ENCODE assay signal across 8 cellular contexts in genomic region chr7:39951156-39951942, GRCh38. TPM values are rescaled to one million over a fixed set of nuclear protein-coding genes. Genes with fewer than 3 reads are reported as not detected.
A peak's percentile ranks its signal among the peaks of the same experiment; 100 is the strongest.
DNase-seq lines count a peak whose midpoint lies in the region; ATAC-seq and TF ChIP-seq lines count a peak whose summit lies in the region.

No MANE protein-coding gene starts in this region.

- no TSS peak for BruUV-seq in Panc1 (replicated peaks; lab: Mats Ljungman, UMichigan)

- peak overlapping the region; percentile 95 for H3K27ac Mint-ChIP-seq in activated T-helper 17 cell treated with anti-CD3 and anti-CD28 coated beads, Interleukin-2, amount 50 U/mL, for 72 hours
- peak overlapping the region; percentile 99 for H3K27ac Mint-ChIP-seq in nephron progenitor cell
- peak overlapping the region; percentile 99 to 100 for H3K27ac Mint-ChIP-seq in stimulated activated naive CD8-positive, alpha-beta T cell treated with anti-CD3 and anti-CD28 coated beads, Interleukin-15, amount 100 ng/mL, for 72 hours

- H3K4me1 Mint-ChIP-seq in activated T-helper 17 cell treated with anti-CD3 and anti-CD28 coated beads, Interleukin-2, amount 50 U/mL, for 72 hours, result peaks cover 32% of the 10 kb centered on the region
- H3K4me1 Mint-ChIP-seq in nephron progenitor cell, result peaks cover 41% of the 10 kb centered on the region
- peaks cover 39% of the 10 kb centered on the region for H3K4me1 Mint-ChIP-seq in stimulated activated naive CD8-positive, alpha-beta T cell treated with anti-CD3 and anti-CD28 coated beads, Interleukin-15, amount 100 ng/mL, for 72 hours

- H3K4me1 ChIP-seq in Panc1 (ENCODE audit: control insufficient read depth, insufficient read depth, low read length), result peaks cover 22% of the 10 kb centered on the region

- H3K9me3 ChIP-seq in Panc1 (ENCODE audit: control insufficient read depth, insufficient read depth, low read depth, low read length), result no peaks in the 10 kb centered on the region

- TF ChIP-seq CTCF in BJ (IDR thresholded peaks at IDR 0.05; ENCODE audit: insufficient read depth, low read depth, low read length) (peak; percentile 48), Panc1 (IDR thresholded peaks at IDR 0.05) (peak; percentile 78), fibroblast of pulmonary artery (IDR thresholded peaks at IDR 0.05; ENCODE audit: low read length, missing control alignments) (peak; percentile 28), nephron progenitor cell (IDR thresholded peaks at IDR 0.05) (peak; percentile 20)

- in situ Hi-C loops in Panc1 (cut with HindIII; ENCODE audit: low pct_unique_long_range_greater_than_20kb, low sequenced_read_pairs), result no loop called here

- peak overlapping the region; percentile 65 for H3K4me3 ChIP-seq in BJ (ENCODE audit: low read depth, low read length)
- H3K4me3 ChIP-seq in Panc1 (ENCODE audit: low read depth in 2 of 2, low read length in 2 of 2), result peak overlapping the region; percentile 73 to 97
- peak overlapping the region; percentile 63 for H3K4me3 ChIP-seq in fibroblast of pulmonary artery (replicated peaks; ENCODE audit: low read depth, low read length)

- H3K4me3 Mint-ChIP-seq in activated T-helper 17 cell treated with anti-CD3 and anti-CD28 coated beads, Interleukin-2, amount 50 U/mL, for 72 hours, result peak overlapping the region; percentile 96
- H3K4me3 Mint-ChIP-seq in nephron progenitor cell, result peak overlapping the region; percentile 100
- H3K4me3 Mint-ChIP-seq in stimulated activated naive CD8-positive, alpha-beta T cell treated with anti-CD3 and anti-CD28 coated beads, Interleukin-15, amount 100 ng/mL, for 72 hours, result peak overlapping the region; percentile 98 to 100

- no peaks in the 10 kb centered on the region for H3K36me3 ChIP-seq in BJ (ENCODE audit: control insufficient read depth, insufficient read depth, low read length)
- H3K36me3 ChIP-seq in Panc1 (ENCODE audit: control insufficient read depth, insufficient read depth, low read length), result peaks cover 3% of the 10 kb centered on the region

- POLR2A ChIA-PET in BJ (lab: Charles Lee) (no interaction called here), Panc1 (lab: Charles Lee) (interaction anchor here (0.6 kb wide), 1 partner anchor 237 kb away, joined by 3 read pairs; no protein-coding TSS in a partner anchor)

- ATAC-seq in GM19035 (IDR thresholded peaks at IDR 0.05; ENCODE audit: unreplicated experiment), result peak; percentile 14
- peak; percentile 29 for ATAC-seq in HG03432 (IDR thresholded peaks at IDR 0.05; ENCODE audit: unreplicated experiment)
- ATAC-seq in Panc1, result peak; percentile 33
- ATAC-seq in activated T-helper 17 cell treated with anti-CD3 and anti-CD28 coated beads, Interleukin-2, amount 50 U/mL, for 72 hours (replicated peaks), result peak; percentile 5
- ATAC-seq in stimulated activated naive CD8-positive, alpha-beta T cell treated with anti-CD3 and anti-CD28 coated beads, Interleukin-15, amount 100 ng/mL, for 72 hours, result peak; percentile 53

- H3K27me3 ChIP-seq in BJ (ENCODE audit: control insufficient read depth, insufficient read depth, low read length) (no peaks in the 10 kb centered on the region), Panc1 (ENCODE audit: control insufficient read depth, insufficient read depth, low read length) (no peaks in the 10 kb centered on the region)

- H3K27me3 Mint-ChIP-seq in activated T-helper 17 cell treated with anti-CD3 and anti-CD28 coated beads, Interleukin-2, amount 50 U/mL, for 72 hours, result no peaks in the 10 kb centered on the region
- H3K27me3 Mint-ChIP-seq in nephron progenitor cell (ENCODE audit: low read depth, poor library complexity), result peaks cover 6% of the 10 kb centered on the region
- H3K27me3 Mint-ChIP-seq in stimulated activated naive CD8-positive, alpha-beta T cell treated with anti-CD3 and anti-CD28 coated beads, Interleukin-15, amount 100 ng/mL, for 72 hours, result no peaks in the 10 kb centered on the region

- H3K36me3 Mint-ChIP-seq in activated T-helper 17 cell treated with anti-CD3 and anti-CD28 coated beads, Interleukin-2, amount 50 U/mL, for 72 hours (ENCODE audit: low read depth), result peaks cover 47% of the 10 kb centered on the region
- peaks cover 35% of the 10 kb centered on the region for H3K36me3 Mint-ChIP-seq in nephron progenitor cell (ENCODE audit: low read depth)

- H3K27ac ChIP-seq in Panc1 (ENCODE audit: low read length), result peak overlapping the region; percentile 87

- CTCF ChIA-PET in BJ (lab: Yijun Ruan, JAX) (interaction anchor here (1.0 to 1.5 kb wide), 3 partner anchors 34 to 133 kb away, joined by 3 to 7 read pairs (median 3); no protein-coding TSS in a partner anchor), Panc1 (lab: Charles Lee) (interaction anchor here (1.2 to 1.4 kb wide), 2 partner anchors 55 to 101 kb away, joined by 3 to 4 read pairs; no protein-coding TSS in a partner anchor)

- H3K9me3 Mint-ChIP-seq in activated T-helper 17 cell treated with anti-CD3 and anti-CD28 coated beads, Interleukin-2, amount 50 U/mL, for 72 hours, result no peaks in the 10 kb centered on the region
- H3K9me3 Mint-ChIP-seq in nephron progenitor cell, result peaks cover 16% of the 10 kb centered on the region
- H3K9me3 Mint-ChIP-seq in stimulated activated naive CD8-positive, alpha-beta T cell treated with anti-CD3 and anti-CD28 coated beads, Interleukin-15, amount 100 ng/mL, for 72 hours, result no peaks in the 10 kb centered on the region

- no peak for DNase-seq in BJ (ENCODE audit: low read depth)
- DNase-seq in Panc1 (ENCODE audit: low read depth, low spot score), result no peak
- peak; percentile 51 for DNase-seq in fibroblast of pulmonary artery (ENCODE audit: low read depth)
- DNase-seq in nephron progenitor cell, result peak; percentile 74
- peak; percentile 84 to 89 for DNase-seq in stimulated activated naive CD8-positive, alpha-beta T cell treated with anti-CD3 and anti-CD28 coated beads, Interleukin-15, amount 100 ng/mL, for 72 hours

- intact Hi-C loops in Panc1 (cut with micrococcal nuclease; ENCODE audit: unreplicated experiment), result loop anchor here (5.0 kb wide), 1 partner anchor 101 kb away; no protein-coding TSS in a partner anchor

RNA-seq across cellular contexts. Expression of gene CDK13, which starts 1.3 kb away (rescaled TPM):
- 24.1 and 27.3 TPM in 2 replicates for polyA plus RNA-seq in BJ (2011; rRNA removed)
- 30.5 and 38.2 TPM in 2 replicates for polyA minus RNA-seq in BJ (2011; rRNA and poly(A)+ RNA removed)
- total RNA-seq in Panc1 (2021; ENCODE audit: unreplicated experiment), result 52.0 TPM
- polyA plus RNA-seq in Panc1 (2012; ENCODE audit: insufficient read length), result 26.2 TPM
- total RNA-seq in activated T-helper 17 cell treated with anti-CD3 and anti-CD28 coated beads, Interleukin-2, amount 50 U/mL, for 72 hours, result 10 to 100 TPM; 41.7 to 42.0 TPM

Comparison
In these comparisons a context has a peak if more than half of its experiments do, and no peak if none do; other contexts are left out.
1. DNase-seq: peak in fibroblast of pulmonary artery (single experiment), nephron progenitor cell (single experiment) and stimulated activated naive CD8-positive, alpha-beta T cell treated with anti-CD3 and anti-CD28 coated beads, Interleukin-15, amount 100 ng/mL, for 72 hours (2 of 2); none in BJ (single experiment) and Panc1 (single experiment).
2. CTCF ChIP-seq: peak in every context shown above with its lines; median percentile 78 in Panc1; 48 in BJ; 28 in fibroblast of pulmonary artery; 20 in nephron progenitor cell.
3. Peak in every context shown above with its lines, with median percentiles within 50 percentile points of each other: H3K4me3 ChIP-seq, ATAC-seq, H3K27ac Mint-ChIP-seq and H3K4me3 Mint-ChIP-seq.